1 cellular context compared by ENCODE assay signal in genomic region chr11:48169706-48170105, GRCh38.
TF ChIP-seq lines count a peak whose summit lies in the region.

No MANE protein-coding gene starts in this region.

TF ChIP-seq in SK-N-SH, 30 proteins besides CTCF, POLR2A, EP300 and RAD21 (continued from another document):
- TF ChIP-seq, protein P1, sequence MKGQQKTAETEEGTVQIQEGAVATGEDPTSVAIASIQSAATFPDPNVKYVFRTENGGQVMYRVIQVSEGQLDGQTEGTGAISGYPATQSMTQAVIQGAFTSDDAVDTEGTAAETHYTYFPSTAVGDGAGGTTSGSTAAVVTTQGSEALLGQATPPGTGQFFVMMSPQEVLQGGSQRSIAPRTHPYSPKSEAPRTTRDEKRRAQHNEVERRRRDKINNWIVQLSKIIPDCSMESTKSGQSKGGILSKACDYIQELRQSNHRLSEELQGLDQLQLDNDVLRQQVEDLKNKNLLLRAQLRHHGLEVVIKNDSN (IDR thresholded peaks at IDR 0.05; ENCODE audit: borderline replicate concordance, low read depth): no peak
- TF ChIP-seq TAF1 (IDR thresholded peaks at IDR 0.05; ENCODE audit: borderline replicate concordance, low read depth, low read length): no peak
- TF ChIP-seq, protein P2, sequence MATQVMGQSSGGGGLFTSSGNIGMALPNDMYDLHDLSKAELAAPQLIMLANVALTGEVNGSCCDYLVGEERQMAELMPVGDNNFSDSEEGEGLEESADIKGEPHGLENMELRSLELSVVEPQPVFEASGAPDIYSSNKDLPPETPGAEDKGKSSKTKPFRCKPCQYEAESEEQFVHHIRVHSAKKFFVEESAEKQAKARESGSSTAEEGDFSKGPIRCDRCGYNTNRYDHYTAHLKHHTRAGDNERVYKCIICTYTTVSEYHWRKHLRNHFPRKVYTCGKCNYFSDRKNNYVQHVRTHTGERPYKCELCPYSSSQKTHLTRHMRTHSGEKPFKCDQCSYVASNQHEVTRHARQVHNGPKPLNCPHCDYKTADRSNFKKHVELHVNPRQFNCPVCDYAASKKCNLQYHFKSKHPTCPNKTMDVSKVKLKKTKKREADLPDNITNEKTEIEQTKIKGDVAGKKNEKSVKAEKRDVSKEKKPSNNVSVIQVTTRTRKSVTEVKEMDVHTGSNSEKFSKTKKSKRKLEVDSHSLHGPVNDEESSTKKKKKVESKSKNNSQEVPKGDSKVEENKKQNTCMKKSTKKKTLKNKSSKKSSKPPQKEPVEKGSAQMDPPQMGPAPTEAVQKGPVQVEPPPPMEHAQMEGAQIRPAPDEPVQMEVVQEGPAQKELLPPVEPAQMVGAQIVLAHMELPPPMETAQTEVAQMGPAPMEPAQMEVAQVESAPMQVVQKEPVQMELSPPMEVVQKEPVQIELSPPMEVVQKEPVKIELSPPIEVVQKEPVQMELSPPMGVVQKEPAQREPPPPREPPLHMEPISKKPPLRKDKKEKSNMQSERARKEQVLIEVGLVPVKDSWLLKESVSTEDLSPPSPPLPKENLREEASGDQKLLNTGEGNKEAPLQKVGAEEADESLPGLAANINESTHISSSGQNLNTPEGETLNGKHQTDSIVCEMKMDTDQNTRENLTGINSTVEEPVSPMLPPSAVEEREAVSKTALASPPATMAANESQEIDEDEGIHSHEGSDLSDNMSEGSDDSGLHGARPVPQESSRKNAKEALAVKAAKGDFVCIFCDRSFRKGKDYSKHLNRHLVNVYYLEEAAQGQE (IDR thresholded peaks at IDR 0.05; ENCODE audit: low read depth, low read length): no peak
- no peak for TF ChIP-seq MEF2A (IDR thresholded peaks at IDR 0.05; ENCODE audit: borderline replicate concordance, low read depth)
- TF ChIP-seq, protein P3, sequence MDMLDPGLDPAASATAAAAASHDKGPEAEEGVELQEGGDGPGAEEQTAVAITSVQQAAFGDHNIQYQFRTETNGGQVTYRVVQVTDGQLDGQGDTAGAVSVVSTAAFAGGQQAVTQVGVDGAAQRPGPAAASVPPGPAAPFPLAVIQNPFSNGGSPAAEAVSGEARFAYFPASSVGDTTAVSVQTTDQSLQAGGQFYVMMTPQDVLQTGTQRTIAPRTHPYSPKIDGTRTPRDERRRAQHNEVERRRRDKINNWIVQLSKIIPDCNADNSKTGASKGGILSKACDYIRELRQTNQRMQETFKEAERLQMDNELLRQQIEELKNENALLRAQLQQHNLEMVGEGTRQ (IDR thresholded peaks at IDR 0.05; ENCODE audit: borderline replicate concordance, low read depth, low read length): no peak
- no peak for TF ChIP-seq RFX5 (IDR thresholded peaks at IDR 0.05; ENCODE audit: low read length)
- TF ChIP-seq FOXM1 (IDR thresholded peaks at IDR 0.05; ENCODE audit: low read depth): no peak
- TF ChIP-seq YY1 (IDR thresholded peaks at IDR 0.05; ENCODE audit: low read depth): no peak
- no peak for TF ChIP-seq ELF1 (IDR thresholded peaks at IDR 0.05)
- TF ChIP-seq RXRA (IDR thresholded peaks at IDR 0.05; ENCODE audit: borderline replicate concordance, low read depth): no peak
- no peak for TF ChIP-seq FOXJ3 (CRISPR knock-in tag; IDR thresholded peaks at IDR 0.05)
- no peak for TF ChIP-seq JUND (IDR thresholded peaks at IDR 0.05)
- TF ChIP-seq, protein P4, sequence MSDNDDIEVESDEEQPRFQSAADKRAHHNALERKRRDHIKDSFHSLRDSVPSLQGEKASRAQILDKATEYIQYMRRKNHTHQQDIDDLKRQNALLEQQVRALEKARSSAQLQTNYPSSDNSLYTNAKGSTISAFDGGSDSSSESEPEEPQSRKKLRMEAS (IDR thresholded peaks at IDR 0.05; ENCODE audit: low read depth): no peak
